Comparison of ENCODE assay signal across 1 cellular context in the genomic region with DNA sequence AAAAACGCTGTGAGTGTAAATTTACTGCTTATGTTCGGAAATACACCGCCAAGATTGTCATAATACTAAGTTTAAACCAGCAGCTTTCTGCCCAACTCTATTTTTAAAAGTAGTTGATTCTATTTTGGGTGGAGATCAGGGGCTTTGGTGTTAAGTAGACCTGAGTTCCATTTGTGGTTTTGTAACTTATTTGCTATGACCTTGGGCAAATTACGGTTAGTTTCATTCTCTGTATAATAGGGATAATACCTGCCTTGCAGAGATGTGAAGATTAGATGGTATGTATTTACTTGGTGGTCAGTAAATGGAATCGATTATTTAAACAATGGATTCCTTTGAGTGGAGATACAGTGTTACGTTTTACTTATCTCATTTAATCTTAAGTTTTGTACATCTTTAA.
TF ChIP-seq lines count a peak whose summit lies in the region.

No MANE protein-coding gene starts in this region.

TF ChIP-seq in H1, 55 proteins besides CTCF, POLR2A, EP300 and RAD21 (continued from another document):
- TF ChIP-seq TCF12 (IDR thresholded peaks at IDR 0.05; ENCODE audit: low read depth, low read length) (no peak), SIN3A (conservative IDR thresholded peaks at IDR 0.05 in 1 of 2, IDR thresholded peaks at IDR 0.05 in 1 of 2; ENCODE audit: low read depth in 1 of 2, low read length in 2 of 2) (no peak), CEBPB (IDR thresholded peaks at IDR 0.05; ENCODE audit: low read depth, low read length) (no peak), TEAD4 (IDR thresholded peaks at IDR 0.05; ENCODE audit: low read depth, low read length) (no peak), CHD1 (IDR thresholded peaks at IDR 0.05; ENCODE audit: low read depth, low read length) (no peak), BRCA1 (IDR thresholded peaks at IDR 0.05; ENCODE audit: low read depth, low read length) (no peak), CBX5 (IDR thresholded peaks at IDR 0.05; ENCODE audit: low read depth, low read length) (no peak), RXRA (IDR thresholded peaks at IDR 0.05; ENCODE audit: insufficient read depth, low read depth, low read length) (no peak), EGR1 (IDR thresholded peaks at IDR 0.05; ENCODE audit: borderline replicate concordance, low read depth, low read length) (no peak), POLR2AphosphoS5 (IDR thresholded peaks at IDR 0.05; ENCODE audit: low read depth, low read length) (no peak), JUND (IDR thresholded peaks at IDR 0.05; ENCODE audit: low read length) (no peak), ASH2L (IDR thresholded peaks at IDR 0.05; ENCODE audit: low read length) (no peak), GABPA (IDR thresholded peaks at IDR 0.05; ENCODE audit: borderline replicate concordance, insufficient read depth, low read length) (no peak), SUZ12 (IDR thresholded peaks at IDR 0.05; ENCODE audit: low read length) (no peak), SP4 (IDR thresholded peaks at IDR 0.05; ENCODE audit: low read length) (no peak)
